In the genomic region with DNA sequence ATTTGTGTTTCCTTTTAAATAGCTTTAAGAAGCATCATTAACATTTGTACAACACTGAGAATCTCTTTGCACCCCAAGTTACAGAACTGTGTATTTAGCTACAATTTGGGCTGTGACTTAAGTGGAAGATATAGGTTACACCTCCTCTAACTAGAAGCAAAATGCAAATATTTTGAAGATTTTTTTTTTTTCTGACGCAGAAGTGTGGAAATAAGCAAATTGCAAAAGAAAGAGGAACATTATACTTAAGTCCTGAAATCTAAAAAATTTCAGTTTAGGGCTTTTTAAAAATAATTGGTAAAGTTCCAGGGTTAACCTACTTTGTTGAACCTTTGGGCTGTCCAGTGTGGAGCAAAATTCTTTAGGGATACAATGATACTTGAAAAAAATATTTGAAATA, we compare ENCODE assay signal across 5 cellular contexts.
"Had no signal": no experiment of that assay in that cellular context is flagged by ENCODE, and none has a peak within 500 bp of the region (broad histone marks: within the 10 kb centered on the region; RNA-seq: fewer than 3 reads in every experiment).

No MANE protein-coding gene starts in this region.

- H3K4me1 Mint-ChIP-seq: GM23338 had no signal

- H3K4me3 Mint-ChIP-seq: GM23338, H9 had no signal

- H3K27ac Mint-ChIP-seq: GM23338 had no signal

- H3K4me3 ChIP-seq: GM23338, K562 had no signal

- ATAC-seq: GM23338, K562 had no signal

- H3K9me3 Mint-ChIP-seq: GM23338, H9 had no signal

- DNase-seq: H9, HCEC 1CT, IMR-90 had no signal
